Comparison of ENCODE assay signal across 8 cellular contexts in the genomic region with DNA sequence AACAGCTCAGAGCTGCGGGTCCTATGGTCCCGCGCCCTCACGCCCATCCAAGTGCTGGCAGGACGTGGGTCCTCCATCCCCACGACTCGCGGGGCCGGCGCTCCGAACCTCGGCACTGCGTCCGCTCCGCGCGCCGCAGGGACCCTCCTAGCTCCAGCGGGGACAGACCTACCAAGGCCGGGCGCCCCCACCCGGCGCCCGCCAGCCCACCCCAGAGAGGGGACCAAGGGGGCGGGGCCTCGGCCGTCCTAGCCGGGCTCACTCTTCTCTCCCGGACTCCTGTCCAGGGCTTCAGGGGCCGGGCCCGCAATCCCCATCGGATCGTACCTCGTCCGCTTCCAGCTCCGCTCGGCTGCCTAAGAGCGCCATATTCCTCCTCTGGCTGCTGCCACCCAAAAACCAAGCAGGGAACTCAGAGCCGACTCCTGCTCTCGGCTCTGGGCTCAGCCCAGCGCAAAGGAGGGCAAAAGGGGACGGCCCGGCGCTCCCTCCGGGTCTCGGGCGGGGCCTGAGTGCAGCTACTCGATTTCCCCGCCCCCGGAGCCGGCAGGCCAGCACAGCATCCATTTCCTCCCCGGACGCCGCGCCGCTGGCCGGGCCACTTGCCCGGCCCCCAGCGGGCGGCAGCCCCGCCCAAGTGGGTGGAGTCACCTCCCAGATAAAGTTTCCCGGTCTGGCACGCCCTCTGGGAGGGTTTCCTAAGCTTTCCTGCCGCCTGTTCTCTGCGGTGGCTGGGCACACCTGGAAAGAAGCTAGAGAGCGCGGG. TPM values are rescaled to one million over a fixed set of nuclear protein-coding genes. Genes with fewer than 3 reads are reported as not detected.
DNase-seq lines count a peak whose midpoint lies in the region; ATAC-seq and TF ChIP-seq lines count a peak whose summit lies in the region.

A gene (minus strand): TSS at position 460 of the 766 bp plus-strand sequence. CDS start 91 bp downstream, at position 369.

- no peaks in the 10 kb centered on the region for H3K36me3 ChIP-seq in psoas muscle (ENCODE audit: insufficient read depth in 1 of 2, low read depth in 1 of 2)
- no peaks in the 10 kb centered on the region for H3K36me3 ChIP-seq in uterus

- H3K27me3 ChIP-seq in right cardiac atrium (ENCODE audit: control insufficient read depth, insufficient read depth) (no peaks in the 10 kb centered on the region), psoas muscle (ENCODE audit: insufficient read depth in 3 of 3, low read length in 2 of 3) (no peaks in the 10 kb centered on the region), uterus (no peaks in the 10 kb centered on the region)

- TF ChIP-seq CTCF in GM12875 (IDR thresholded peaks at IDR 0.05; ENCODE audit: borderline replicate concordance, insufficient read depth, low read depth, low read length): no peak
- TF ChIP-seq CTCF in psoas muscle (IDR thresholded peaks at IDR 0.05): no peak
- peak; percentile 6 to 34 (median 22) for TF ChIP-seq CTCF in uterus (IDR thresholded peaks at IDR 0.05)

- intact Hi-C loops in T-helper 1 cell treated with Interleukin-12 subunit alpha and Interleukin-12 subunit beta and Interleukin-4 antibody, amounts not matched to agents 30 ng/mL and 1 ng/mL, for 36 hours (cut with micrococcal nuclease): loop anchor here (1.0 to 2.0 kb wide), 4 partner anchors 8 to 246 kb away; a partner anchor contains a TSS
- intact Hi-C loops in right cardiac atrium (cut with DNase I): no loop called here
- intact Hi-C loops in psoas muscle (cut with DNase I): loop anchor here (2.0 to 10.0 kb wide), 3 partner anchors 116 to 208 kb away; a partner anchor contains a TSS
- intact Hi-C loops in uterus (cut with DNase I; ENCODE audit: low total_unique reads): loop anchor here (10.0 kb wide), 1 partner anchor 92 kb away; no protein-coding TSS in a partner anchor

- peak; percentile 97 for ATAC-seq in HG02642 (IDR thresholded peaks at IDR 0.05; ENCODE audit: poor library complexity, unreplicated experiment)
- ATAC-seq in right cardiac atrium: peak; percentile 99
- peak; percentile 93 to 98 (median 97) for ATAC-seq in psoas muscle

- no peaks in the 10 kb centered on the region for H3K9me3 ChIP-seq in right cardiac atrium (ENCODE audit: control insufficient read depth, low read length)
- H3K9me3 ChIP-seq in psoas muscle: no peaks in the 10 kb centered on the region
- no peaks in the 10 kb centered on the region for H3K9me3 ChIP-seq in uterus

- DNase-seq in NCI-H1092 treated with DMSO at 0.1 percent for 48 hours (lab: John Stamatoyannopoulos, UW): peak; percentile 94
- DNase-seq in anterior cingulate cortex (lab: John Stamatoyannopoulos, UW): peak in 57 of 58 donors; percentile 19 to 89 (median 74)
- peak; percentile 96 to 98 (median 97) for DNase-seq in right cardiac atrium
- DNase-seq in psoas muscle: peak; percentile 94 to 96
- DNase-seq in uterus: peak; percentile 93 to 96

- H3K27ac ChIP-seq in right cardiac atrium (ENCODE audit: low read length) (peak within 1 kb of the TSS; percentile 68), psoas muscle (peak within 1 kb of the TSS; percentile 74), uterus (peak within 1 kb of the TSS; percentile 88 to 95)

- H3K4me3 ChIP-seq in GM12875 (ENCODE audit: low read depth, low read length): peak within 1 kb of the TSS; percentile 67
- H3K4me3 ChIP-seq in right cardiac atrium (ENCODE audit: low read length): peak within 1 kb of the TSS; percentile 86
- H3K4me3 ChIP-seq in psoas muscle: peak within 1 kb of the TSS; percentile 81
- H3K4me3 ChIP-seq in uterus: peak within 1 kb of the TSS; percentile 84 to 86

- H3K4me1 ChIP-seq in right cardiac atrium (ENCODE audit: control insufficient read depth, insufficient read depth, low read length) (no peaks in the 10 kb centered on the region), psoas muscle (peaks cover 7% of the 10 kb centered on the region), uterus (no peaks in the 10 kb centered on the region)

- peak; percentile 78 to 79 for TF ChIP-seq POLR2A in uterus (IDR thresholded peaks at IDR 0.05)

- WGBS in right cardiac atrium: under 1% methylated on average over 67 of the region's 67 CpGs
- WGBS in psoas muscle, 3 donors: 0% methylated on average over 49 to 67 of the region's 67 CpGs

RNA-seq across cellular contexts. Expression of the gene that starts here (rescaled TPM):
- total RNA-seq in T-helper 1 cell treated with Interleukin-12 subunit alpha and Interleukin-12 subunit beta and Interleukin-4 antibody, amounts not matched to agents 30 ng/mL and 1 ng/mL, for 36 hours: 31.1 and 32.1 TPM in 2 replicates
- total RNA-seq in right cardiac atrium: 1 to 10 TPM; 2.9 to 3.8 (median 3.3) TPM
- polyA plus RNA-seq in right cardiac atrium: 1.00 TPM
- total RNA-seq in psoas muscle: 10 to 100 TPM in 1 of 4 donors, 1 to 10 TPM in 3; 1.8 to 13.1 (median 3.1) TPM
- polyA plus RNA-seq in psoas muscle: under 1 TPM; 0.18 to 0.94 (median 0.70) TPM
- 10 to 100 TPM; 14.1 to 21.9 (median 19.6) TPM for total RNA-seq in uterus

Comparison
In these comparisons a context has a peak if more than half of its experiments do, and no peak if none do; other contexts are left out.
1. Peak in every context shown above with its lines: DNase-seq, ATAC-seq, H3K4me3 ChIP-seq and H3K27ac ChIP-seq.
2. CTCF ChIP-seq: peak in uterus (4 of 4); none in GM12875 (single experiment) and psoas muscle (single experiment).
3. intact Hi-C loops: an anchor here in T-helper 1 cell treated with Interleukin-12 subunit alpha and Interleukin-12 subunit beta and Interleukin-4 antibody, amounts not matched to agents 30 ng/mL and 1 ng/mL, for 36 hours (1.0 to 2.0 kb wide), psoas muscle (2.0 to 10.0 kb wide) and uterus (10.0 kb wide); none called in right cardiac atrium.